Comparison of ENCODE assay signal across 8 cellular contexts in genomic region chr12:13197526-13198141, GRCh38. TPM values are rescaled to one million over a fixed set of nuclear protein-coding genes. Genes with fewer than 3 reads are reported as not detected.
DNase-seq lines count a peak whose midpoint lies in the region; ATAC-seq, FAIRE-seq and TF ChIP-seq lines count a peak whose summit lies in the region.

No MANE protein-coding gene starts in this region.

- dilution Hi-C loops in endothelial cell of umbilical vein (cut with MboI; ENCODE audit: extremely low pct_ligation_motif_present, low sequenced_read_pairs): no loop called here

- H3K4me1 Mint-ChIP-seq in osteocyte (ENCODE audit: unreplicated experiment): peaks cover 82% of the 10 kb centered on the region

- H3K27me3 Mint-ChIP-seq in osteocyte (ENCODE audit: unreplicated experiment): no peaks in the 10 kb centered on the region

- no peak overlapping the region for H2AFZ ChIP-seq in endothelial cell of umbilical vein (ENCODE audit: low read depth, low read length)

- peaks cover 77% of the 10 kb centered on the region for H3K4me1 ChIP-seq in BLaER1
- peaks cover 47% of the 10 kb centered on the region for H3K4me1 ChIP-seq in endothelial cell of umbilical vein (ENCODE audit: control insufficient read depth, extremely low read depth, insufficient read depth, low read length)

- H3K36me3 Mint-ChIP-seq in osteocyte (ENCODE audit: unreplicated experiment): peaks cover 5% of the 10 kb centered on the region

- BruUV-seq in endothelial cell of umbilical vein (replicated peaks; lab: Mats Ljungman, UMichigan): no TSS peak

- intact Hi-C loops in endothelial cell of umbilical vein (cut with micrococcal nuclease): loop anchor here (2.0 kb wide), 1 partner anchor 197 kb away; the partner anchor contains the start of gene HEBP1

- TF ChIP-seq POLR2A in endothelial cell of umbilical vein (IDR thresholded peaks at IDR 0.05; ENCODE audit: low read depth, low read length) (no peak), GM18505 (IDR thresholded peaks at IDR 0.05; ENCODE audit: borderline replicate concordance, extremely low read depth, insufficient read depth, insufficient read length) (no peak)

- DNase-seq in endothelial cell of umbilical vein (ENCODE audit: low read depth, low spot score) (no peak), osteocyte (ENCODE audit: extremely low spot score, unreplicated experiment) (no peak), NCI-H1092 treated with DMSO at 0.1 percent for 48 hours (lab: John Stamatoyannopoulos, UW) (no peak)
- DNase-seq in activated CD4-positive, alpha-beta T cell treated with anti-CD3 and anti-CD28 coated beads, Interleukin-2, amount 50 U/mL, for 4 hours: no peak

- H3K9ac ChIP-seq in BLaER1: no peak overlapping the region
- peak overlapping the region; percentile 100 for H3K9ac ChIP-seq in endothelial cell of umbilical vein (replicated peaks; ENCODE audit: extremely low read depth, insufficient read depth, low read length)

- H3K27ac ChIP-seq in BLaER1: no peak overlapping the region
- peak overlapping the region; percentile 96 for H3K27ac ChIP-seq in endothelial cell of umbilical vein (ENCODE audit: insufficient read depth, low read depth, low read length)

- H3K79me2 ChIP-seq in endothelial cell of umbilical vein (ENCODE audit: control insufficient read depth, insufficient read depth, low read length): peaks cover 60% of the 10 kb centered on the region

- TF ChIP-seq CTCF in endothelial cell of umbilical vein (IDR thresholded peaks at IDR 0.05; ENCODE audit: extremely low read depth in 1 of 2, insufficient read depth in 1 of 2, low read depth in 1 of 2, low read length in 2 of 2) (no peak), osteocyte (IDR thresholded peaks at IDR 0.05) (no peak)

- H3K4me3 ChIP-seq in BLaER1: no peak overlapping the region
- peak overlapping the region; percentile 85 to 99 (median 95) for H3K4me3 ChIP-seq in endothelial cell of umbilical vein (replicated peaks in 1 of 3; ENCODE audit: insufficient read depth in 1 of 3, low read depth in 1 of 3, low read length in 3 of 3)

- no peaks in the 10 kb centered on the region for H3K9me3 Mint-ChIP-seq in osteocyte (ENCODE audit: unreplicated experiment)

- H3K9me3 ChIP-seq in BLaER1: no peaks in the 10 kb centered on the region
- H3K9me3 ChIP-seq in endothelial cell of umbilical vein (replicated peaks; ENCODE audit: control insufficient read depth, insufficient read depth, low read length): no peaks in the 10 kb centered on the region

- peak overlapping the region; percentile 84 for H3K4me3 Mint-ChIP-seq in osteocyte (ENCODE audit: unreplicated experiment)

- H3K27me3 ChIP-seq in BLaER1 (no peaks in the 10 kb centered on the region), endothelial cell of umbilical vein (ENCODE audit: control insufficient read depth in 2 of 2, insufficient read depth in 2 of 2, low read length in 2 of 2) (no peaks in the 10 kb centered on the region)

- H3K36me3 ChIP-seq in BLaER1: no peaks in the 10 kb centered on the region
- H3K36me3 ChIP-seq in endothelial cell of umbilical vein (ENCODE audit: control insufficient read depth in 2 of 2, extremely low read depth in 1 of 2, insufficient read depth in 2 of 2, low read length in 2 of 2): no peaks in the 10 kb centered on the region

- H3K9me1 ChIP-seq in endothelial cell of umbilical vein (replicated peaks; ENCODE audit: control insufficient read depth, extremely low read depth, insufficient read depth, low read length): no peaks in the 10 kb centered on the region

- ATAC-seq in GM18505 (IDR thresholded peaks at IDR 0.05; ENCODE audit: unreplicated experiment) (no peak), GM21619 (IDR thresholded peaks at IDR 0.05; ENCODE audit: unreplicated experiment) (no peak)

- CTCF ChIA-PET in endothelial cell of umbilical vein (lab: Charles Lee): interaction anchor here (0.7 to 1.8 kb wide), 9 partner anchors 9 to 281 kb away, joined by 3 to 12 read pairs (median 5); no protein-coding TSS in a partner anchor

- no peak for FAIRE-seq in endothelial cell of umbilical vein (lab: Jason Lieb, UNC)

- H3K4me2 ChIP-seq in BLaER1 (peak overlapping the region; percentile 92), endothelial cell of umbilical vein (ENCODE audit: insufficient read depth, low read length) (peak overlapping the region; percentile 98)

- peak overlapping the region; percentile 95 for H3K27ac Mint-ChIP-seq in osteocyte (ENCODE audit: unreplicated experiment)

- no peaks in the 10 kb centered on the region for H4K20me1 ChIP-seq in BLaER1
- no peaks in the 10 kb centered on the region for H4K20me1 ChIP-seq in endothelial cell of umbilical vein (replicated peaks; ENCODE audit: control insufficient read depth, extremely low read depth, insufficient read depth, low read length)

- POLR2A ChIA-PET in endothelial cell of umbilical vein (lab: Charles Lee): interaction anchor here (0.8 to 1.4 kb wide), 3 partner anchors 9 to 99 kb away, joined by 4 to 6 read pairs (median 6); no protein-coding TSS in a partner anchor

TF ChIP-seq in PFSK-1, 5 proteins besides CTCF, POLR2A, EP300 and RAD21 (continues in another document):
- TF ChIP-seq FOXP2 (optimal IDR thresholded peaks at IDR 0.05; ENCODE audit: borderline replicate concordance, extremely low read depth, extremely low read length, insufficient read depth) (no peak), SIN3A (IDR thresholded peaks at IDR 0.05; ENCODE audit: borderline replicate concordance, insufficient read depth, low read length) (0 out of 2 replicates have a peak, but pooled peaks have one; percentile 23)
- TF ChIP-seq, protein P1, sequence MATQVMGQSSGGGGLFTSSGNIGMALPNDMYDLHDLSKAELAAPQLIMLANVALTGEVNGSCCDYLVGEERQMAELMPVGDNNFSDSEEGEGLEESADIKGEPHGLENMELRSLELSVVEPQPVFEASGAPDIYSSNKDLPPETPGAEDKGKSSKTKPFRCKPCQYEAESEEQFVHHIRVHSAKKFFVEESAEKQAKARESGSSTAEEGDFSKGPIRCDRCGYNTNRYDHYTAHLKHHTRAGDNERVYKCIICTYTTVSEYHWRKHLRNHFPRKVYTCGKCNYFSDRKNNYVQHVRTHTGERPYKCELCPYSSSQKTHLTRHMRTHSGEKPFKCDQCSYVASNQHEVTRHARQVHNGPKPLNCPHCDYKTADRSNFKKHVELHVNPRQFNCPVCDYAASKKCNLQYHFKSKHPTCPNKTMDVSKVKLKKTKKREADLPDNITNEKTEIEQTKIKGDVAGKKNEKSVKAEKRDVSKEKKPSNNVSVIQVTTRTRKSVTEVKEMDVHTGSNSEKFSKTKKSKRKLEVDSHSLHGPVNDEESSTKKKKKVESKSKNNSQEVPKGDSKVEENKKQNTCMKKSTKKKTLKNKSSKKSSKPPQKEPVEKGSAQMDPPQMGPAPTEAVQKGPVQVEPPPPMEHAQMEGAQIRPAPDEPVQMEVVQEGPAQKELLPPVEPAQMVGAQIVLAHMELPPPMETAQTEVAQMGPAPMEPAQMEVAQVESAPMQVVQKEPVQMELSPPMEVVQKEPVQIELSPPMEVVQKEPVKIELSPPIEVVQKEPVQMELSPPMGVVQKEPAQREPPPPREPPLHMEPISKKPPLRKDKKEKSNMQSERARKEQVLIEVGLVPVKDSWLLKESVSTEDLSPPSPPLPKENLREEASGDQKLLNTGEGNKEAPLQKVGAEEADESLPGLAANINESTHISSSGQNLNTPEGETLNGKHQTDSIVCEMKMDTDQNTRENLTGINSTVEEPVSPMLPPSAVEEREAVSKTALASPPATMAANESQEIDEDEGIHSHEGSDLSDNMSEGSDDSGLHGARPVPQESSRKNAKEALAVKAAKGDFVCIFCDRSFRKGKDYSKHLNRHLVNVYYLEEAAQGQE (IDR thresholded peaks at IDR 0.05; ENCODE audit: insufficient read depth in 1 of 2, low read depth in 2 of 2, low read length in 2 of 2): no peak

TF ChIP-seq in endothelial cell of umbilical vein, 7 proteins besides CTCF, POLR2A, EP300 and RAD21:
- no peak for TF ChIP-seq GATA2 (IDR thresholded peaks at IDR 0.05; ENCODE audit: insufficient read depth, insufficient read length, low read depth, low read length)
- TF ChIP-seq POLR2AphosphoS5 (IDR thresholded peaks at IDR 0.05; ENCODE audit: insufficient read depth, low read depth, low read length): peak; percentile 26
- TF ChIP-seq FOS (IDR thresholded peaks at IDR 0.05; ENCODE audit: borderline replicate concordance, insufficient read depth, low read length): no peak
- TF ChIP-seq, protein P2, sequence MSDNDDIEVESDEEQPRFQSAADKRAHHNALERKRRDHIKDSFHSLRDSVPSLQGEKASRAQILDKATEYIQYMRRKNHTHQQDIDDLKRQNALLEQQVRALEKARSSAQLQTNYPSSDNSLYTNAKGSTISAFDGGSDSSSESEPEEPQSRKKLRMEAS (IDR thresholded peaks at IDR 0.05; ENCODE audit: insufficient read depth, insufficient read length): no peak
- TF ChIP-seq EZH2 (IDR thresholded peaks at IDR 0.05; ENCODE audit: borderline replicate concordance, low read depth, low read length, severe bottlenecking): no peak
- TF ChIP-seq JUN (IDR thresholded peaks at IDR 0.05; ENCODE audit: borderline replicate concordance, insufficient read depth, insufficient read length, low read depth): no peak

RNA-seq across cellular contexts. Expression of gene EMP1, which starts 1.1 kb away (rescaled TPM):
- 83.7 TPM for polyA plus RNA-seq in PFSK-1 (2012; ENCODE audit: insufficient read length, low read depth)
- 528 and 577 TPM in 2 replicates for total RNA-seq in endothelial cell of umbilical vein
- polyA plus RNA-seq in endothelial cell of umbilical vein: 265 and 376 TPM in 2 replicates
- polyA plus RNA-seq in endothelial cell of umbilical vein (2011; cell fraction: cytosol; rRNA removed): 212 and 379 TPM in 2 replicates
- polyA plus RNA-seq in endothelial cell of umbilical vein (2011; cell fraction: nucleus; rRNA removed): 215 and 228 TPM in 2 replicates
- polyA plus RNA-seq in endothelial cell of umbilical vein (2012): 340 and 403 TPM in 2 replicates
- polyA minus RNA-seq in endothelial cell of umbilical vein: 1,048 and 1,141 TPM in 2 replicates
- 17.4 TPM for polyA minus RNA-seq in endothelial cell of umbilical vein (2011; cell fraction: cytosol; rRNA and poly(A)+ RNA removed)
- 246 and 258 TPM in 2 replicates for polyA minus RNA-seq in endothelial cell of umbilical vein (2011; cell fraction: nucleus; rRNA and poly(A)+ RNA removed)
- total RNA-seq in osteocyte: 163 and 170 TPM in 2 replicates
